ENCODE assay signal across 24 cellular contexts in genomic region chr3:55619186-55619808, GRCh38.
DNase-seq lines count a peak whose midpoint lies in the region; ATAC-seq and TF ChIP-seq lines count a peak whose summit lies in the region.
"Had no signal": no experiment of that assay in that cellular context is flagged by ENCODE, and none has a peak within 500 bp of the region (broad histone marks: within the 10 kb centered on the region; RNA-seq: fewer than 3 reads in every experiment).

No MANE protein-coding gene starts in this region.

- H3K27ac ChIP-seq in RWPE2 (ENCODE audit: poor library complexity, severe bottlenecking): peak overlapping the region; percentile 56
- H3K27ac ChIP-seq: 22Rv1, GM23248, HL-60, Peyer's patch, vagina had no signal

- ATAC-seq in GM19324 (IDR thresholded peaks at IDR 0.05; ENCODE audit: low FRiP score, unreplicated experiment) (peak; percentile 48), HG02885 (IDR thresholded peaks at IDR 0.05; ENCODE audit: poor library complexity, unreplicated experiment) (peak; percentile 53), RWPE2 (ENCODE audit: low read depth) (no peak), HG03457 (IDR thresholded peaks at IDR 0.05; ENCODE audit: unreplicated experiment) (no peak), HG03342 (IDR thresholded peaks at IDR 0.05; ENCODE audit: unreplicated experiment) (no peak)

- no peaks in the 10 kb centered on the region for H3K4me1 Mint-ChIP-seq in activated naive CD8-positive, alpha-beta T cell treated with anti-CD3 and anti-CD28 coated beads for 36 hours

- no peaks in the 10 kb centered on the region for H3K36me3 Mint-ChIP-seq in activated naive CD8-positive, alpha-beta T cell treated with anti-CD3 and anti-CD28 coated beads for 36 hours

- no peaks in the 10 kb centered on the region for H3K36me3 ChIP-seq in RWPE2 (ENCODE audit: low read depth)
- H3K36me3 ChIP-seq: Peyer's patch, vagina had no signal

- H3K27me3 ChIP-seq in RWPE2 (ENCODE audit: insufficient read depth, poor library complexity, severe bottlenecking): no peaks in the 10 kb centered on the region
- H3K27me3 ChIP-seq: Peyer's patch, vagina had no signal

- no peak overlapping the region for H3K27ac Mint-ChIP-seq in activated naive CD8-positive, alpha-beta T cell treated with anti-CD3 and anti-CD28 coated beads for 36 hours
- H3K27ac Mint-ChIP-seq: activated naive CD4-positive, alpha-beta T cell treated with anti-CD3 and anti-CD28 coated beads for 36 hours; CD4-positive, alpha-beta T cell; nephron progenitor cell had no signal

- no peak overlapping the region for H3K4me3 Mint-ChIP-seq in activated naive CD8-positive, alpha-beta T cell treated with anti-CD3 and anti-CD28 coated beads for 36 hours
- H3K4me3 Mint-ChIP-seq: activated naive CD4-positive, alpha-beta T cell treated with anti-CD3 and anti-CD28 coated beads for 36 hours; CD4-positive, alpha-beta T cell had no signal

- peaks cover 14% of the 10 kb centered on the region for H3K27me3 Mint-ChIP-seq in activated naive CD8-positive, alpha-beta T cell treated with anti-CD3 and anti-CD28 coated beads for 36 hours

- H3K4me1 ChIP-seq in RWPE2 (ENCODE audit: insufficient read depth, poor library complexity, severe bottlenecking): peaks cover 27% of the 10 kb centered on the region
- H3K4me1 ChIP-seq: Peyer's patch had no signal

- no peak overlapping the region for H3K4me3 ChIP-seq in RWPE2 (ENCODE audit: severe bottlenecking)
- H3K4me3 ChIP-seq: GM23248, Peyer's patch, vagina had no signal

- no peaks in the 10 kb centered on the region for H3K9me3 Mint-ChIP-seq in activated naive CD8-positive, alpha-beta T cell treated with anti-CD3 and anti-CD28 coated beads for 36 hours
- H3K9me3 Mint-ChIP-seq: CD4-positive, alpha-beta T cell; nephron progenitor cell had no signal

- DNase-seq in AG09319 (ENCODE audit: extremely low read depth, low read depth): peak; percentile 34
- DNase-seq in RWPE2 (ENCODE audit: low spot score): no peak
- no peak for DNase-seq in activated naive CD8-positive, alpha-beta T cell treated with anti-CD3 and anti-CD28 coated beads for 36 hours
- DNase-seq in NCI-H2081 treated with DMSO at 0.1 percent for 48 hours (lab: John Stamatoyannopoulos, UW): no peak
- DNase-seq: activated CD4-positive, alpha-beta T cell treated with anti-CD3 and anti-CD28 coated beads, Interleukin-2, amount 50 U/mL, for 4 hours; activated naive CD4-positive, alpha-beta T cell treated with anti-CD3 and anti-CD28 coated beads for 36 hours; AML-193; amygdala; CD4-positive, alpha-beta T cell; GM23248; kidney glomerular epithelial cell; NCI-H1694 treated with DMSO at 0.1 percent for 48 hours; NCI-H2171; NCI-H524 treated with DMSO at 0.1 percent for 48 hours; nephron progenitor cell; Peyer's patch; stimulated activated naive CD4-positive, alpha-beta T cell treated with Interleukin-2 at 50 U/mL for 16 hours had no signal

- no peaks in the 10 kb centered on the region for H3K9me3 ChIP-seq in RWPE2 (ENCODE audit: severe bottlenecking)
- H3K9me3 ChIP-seq: Peyer's patch, vagina had no signal

- no peak for TF ChIP-seq CTCF in AG09319 (IDR thresholded peaks at IDR 0.05; ENCODE audit: low read depth, low read length)
- TF ChIP-seq CTCF in RWPE2 (IDR thresholded peaks at IDR 0.05; ENCODE audit: poor library complexity, severe bottlenecking): no peak

Comparison
In these comparisons a context has a peak if more than half of its experiments do, and no peak if none do; other contexts are left out.
1. ATAC-seq: peak in GM19324 (single experiment) and HG02885 (single experiment); none in RWPE2 (single experiment), HG03457 (single experiment) and HG03342 (single experiment).